In the genomic region with DNA sequence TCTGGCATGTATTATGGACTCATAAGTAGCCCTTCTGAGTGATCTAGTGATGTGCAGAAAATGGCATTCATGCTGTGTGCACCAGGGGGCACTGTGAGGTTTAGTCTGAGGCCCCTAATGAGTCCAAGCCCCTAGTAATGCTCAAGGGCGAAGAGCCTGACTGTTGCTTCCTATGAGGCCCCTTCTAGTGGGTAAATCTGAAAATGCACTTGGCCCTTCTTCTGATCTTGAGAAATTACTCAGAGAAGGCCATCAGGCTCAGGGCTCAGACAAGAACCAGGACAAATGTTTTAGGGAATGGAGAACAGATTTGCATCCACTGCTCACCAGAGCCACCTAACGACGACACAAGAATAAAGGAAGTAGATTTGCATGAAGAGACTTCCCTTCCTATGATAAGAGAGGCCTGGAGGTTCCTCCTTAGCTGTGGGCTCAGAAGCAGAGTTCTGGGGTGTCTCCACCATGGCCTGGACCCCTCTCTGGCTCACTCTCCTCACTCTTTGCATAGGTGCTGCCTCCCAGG, we compare ENCODE assay signal across 8 cellular contexts.
DNase-seq lines count a peak whose midpoint lies in the region; ATAC-seq lines count a peak whose summit lies in the region.

No MANE protein-coding gene starts in this region.

- no peak overlapping the region for H3K4me3 ChIP-seq in skeletal muscle cell (ENCODE audit: low read depth, low read length)

- DNase-seq in activated naive CD4-positive, alpha-beta T cell treated with Interleukin-2 at 50 U/mL for 16 hours, result peak; percentile 40
- no peak for DNase-seq in activated naive CD4-positive, alpha-beta T cell treated with anti-CD3 and anti-CD28 coated beads, Interleukin-2, amount 50 U/mL, for 16 hours
- peak; percentile 45 for DNase-seq in NCI-H526 treated with DMSO at 0.1 percent for 48 hours (lab: John Stamatoyannopoulos, UW)
- DNase-seq in activated T-cell treated with anti-CD3 and anti-CD28 coated beads for 48 hours (ENCODE audit: low read depth), result peak; percentile 41
- peak; percentile 25 for DNase-seq in glomerular endothelial cell (ENCODE audit: extremely low read depth, low read depth, low spot score)
- DNase-seq in skeletal muscle cell (ENCODE audit: low read depth), result peak; percentile 23
- DNase-seq in HPDE6-E6E7 (ENCODE audit: extremely low spot score), result no peak

- ATAC-seq in HG02642 (IDR thresholded peaks at IDR 0.05; ENCODE audit: poor library complexity, unreplicated experiment), result peak; percentile 62

Comparison
In these comparisons a context has a peak if more than half of its experiments do, and no peak if none do; other contexts are left out.
1. DNase-seq: peak in activated naive CD4-positive, alpha-beta T cell treated with Interleukin-2 at 50 U/mL for 16 hours (single experiment), NCI-H526 treated with DMSO at 0.1 percent for 48 hours (single experiment), activated T-cell treated with anti-CD3 and anti-CD28 coated beads for 48 hours (single experiment), glomerular endothelial cell (single experiment) and skeletal muscle cell (single experiment); none in activated naive CD4-positive, alpha-beta T cell treated with anti-CD3 and anti-CD28 coated beads, Interleukin-2, amount 50 U/mL, for 16 hours (single experiment) and HPDE6-E6E7 (single experiment).